Comparison of ENCODE assay signal across 11 cellular contexts in genomic region chr17:77254961-77255741, GRCh38.
DNase-seq lines count a peak whose midpoint lies in the region; ATAC-seq, FAIRE-seq and TF ChIP-seq lines count a peak whose summit lies in the region.
"Had no signal": no experiment of that assay in that cellular context is flagged by ENCODE, and none has a peak within 500 bp of the region (broad histone marks: within the 10 kb centered on the region; RNA-seq: fewer than 3 reads in every experiment).

No MANE protein-coding gene starts in this region.

- H3K27me3 ChIP-seq in SJCRH30 = peaks cover 18% of the 10 kb centered on the region

- no peaks in the 10 kb centered on the region for H3K9me3 ChIP-seq in SJCRH30 (replicated peaks)

- peak; percentile 29; the same call in 1 of the 2 replicates for TF ChIP-seq POLR2A in H54 (IDR thresholded peaks at IDR 0.05; ENCODE audit: low read depth, low read length)

- no peak overlapping the region for H3K27ac ChIP-seq in SJCRH30

- FAIRE-seq in H54 (lab: Jason Lieb, UNC) = no peak

- ATAC-seq in GM21825 (IDR thresholded peaks at IDR 0.05; ENCODE audit: unreplicated experiment) = no peak
- ATAC-seq in GM21723 (IDR thresholded peaks at IDR 0.05; ENCODE audit: unreplicated experiment) = no peak

- H3K4me3 ChIP-seq in SJCRH30 (peak overlapping the region; percentile 16), fibroblast of the aortic adventitia (ENCODE audit: low read depth, low read length) (no peak overlapping the region), skeletal muscle cell (ENCODE audit: low read depth, low read length) (no peak overlapping the region)

- H3K4me1 ChIP-seq in SJCRH30 = peaks cover 8% of the 10 kb centered on the region; the same call in 1 of the 2 replicates

- H3K36me3 ChIP-seq in SJCRH30 = no peaks in the 10 kb centered on the region

- DNase-seq in H54 (ENCODE audit: insufficient read length, low spot score) (peak; percentile 99), SJCRH30 (peak; percentile 57 to 70), fibroblast of the aortic adventitia (ENCODE audit: low read depth) (peak; percentile 76), skeletal muscle cell (ENCODE audit: low read depth) (peak; percentile 57), GM19240 (ENCODE audit: insufficient read length, low spot score) (no peak)
- DNase-seq in effector CD4-positive, alpha-beta T cell = no peak
- DNase-seq: activated naive CD8-positive, alpha-beta T cell treated with anti-CD3 and anti-CD28 coated beads, Interleukin-2, amount 10 ng/mL, durations not matched to agents 7 days and 5 days; naive B cell; NCI-H2171 had no signal

- TF ChIP-seq CTCF in fibroblast of the aortic adventitia (IDR thresholded peaks at IDR 0.05; ENCODE audit: insufficient read depth, low read length) = no peak

Comparison
In these comparisons a context has a peak if more than half of its experiments do, and no peak if none do; other contexts are left out.
1. DNase-seq: peak in H54 (single experiment), SJCRH30 (2 of 2), fibroblast of the aortic adventitia (single experiment) and skeletal muscle cell (single experiment); none in effector CD4-positive, alpha-beta T cell (single experiment) and GM19240 (single experiment).